15 cellular contexts compared by ENCODE assay signal in genomic region chr15:93331545-93332117, GRCh38.
DNase-seq lines count a peak whose midpoint lies in the region; ATAC-seq and TF ChIP-seq lines count a peak whose summit lies in the region.
"Had no signal": no experiment of that assay in that cellular context is flagged by ENCODE, and none has a peak within 500 bp of the region (broad histone marks: within the 10 kb centered on the region; RNA-seq: fewer than 3 reads in every experiment).

No MANE protein-coding gene starts in this region.

- no peak for TF ChIP-seq CTCF in nephron (IDR thresholded peaks at IDR 0.05; ENCODE audit: unreplicated experiment in 3 of 3)

- peak overlapping the region; percentile 12 to 39 (median 15) for H3K4me3 Mint-ChIP-seq in nephron
- no peak overlapping the region for H3K4me3 Mint-ChIP-seq in activated CD4-positive, alpha-beta T cell treated with anti-CD3 and anti-CD28 coated beads, Interleukin-2, amount 10 ng/mL, durations not matched to agents 24 days and 14 days
- H3K4me3 Mint-ChIP-seq: memory B cell; stimulated activated naive CD8-positive, alpha-beta T cell treated with anti-CD3 and anti-CD28 coated beads, Interleukin-15, Interleukin-2, amounts not matched to agents 100 ng/mL and 50 ng/mL, for 24 hours had no signal

- H3K27me3 Mint-ChIP-seq in nephron (ENCODE audit: low read depth) = peaks cover 37% of the 10 kb centered on the region
- peaks cover 27% of the 10 kb centered on the region for H3K27me3 Mint-ChIP-seq in activated CD4-positive, alpha-beta T cell treated with anti-CD3 and anti-CD28 coated beads, Interleukin-2, amount 10 ng/mL, durations not matched to agents 24 days and 14 days

- peak overlapping the region; percentile 89 to 92 (median 91) for H3K27ac Mint-ChIP-seq in nephron
- H3K27ac Mint-ChIP-seq in activated CD4-positive, alpha-beta T cell treated with anti-CD3 and anti-CD28 coated beads, Interleukin-2, amount 10 ng/mL, durations not matched to agents 24 days and 14 days = no peak overlapping the region
- H3K27ac Mint-ChIP-seq: memory B cell; stimulated activated naive CD8-positive, alpha-beta T cell treated with anti-CD3 and anti-CD28 coated beads, Interleukin-15, Interleukin-2, amounts not matched to agents 100 ng/mL and 50 ng/mL, for 24 hours had no signal

- no peaks in the 10 kb centered on the region for H3K4me1 ChIP-seq in effector memory CD4-positive, alpha-beta T cell (ENCODE audit: control insufficient read depth, insufficient read depth, low read length, poor library complexity, severe bottlenecking)

- peaks cover 38% of the 10 kb centered on the region for H3K4me1 Mint-ChIP-seq in nephron
- H3K4me1 Mint-ChIP-seq in activated CD4-positive, alpha-beta T cell treated with anti-CD3 and anti-CD28 coated beads, Interleukin-2, amount 10 ng/mL, durations not matched to agents 24 days and 14 days = no peaks in the 10 kb centered on the region

- H3K27me3 ChIP-seq in effector memory CD4-positive, alpha-beta T cell (replicated peaks; ENCODE audit: control insufficient read depth, insufficient read depth, low read length, poor library complexity, severe bottlenecking) = no peaks in the 10 kb centered on the region

- H3K36me3 Mint-ChIP-seq in nephron (ENCODE audit: low read depth) = no peaks in the 10 kb centered on the region
- H3K36me3 Mint-ChIP-seq in activated CD4-positive, alpha-beta T cell treated with anti-CD3 and anti-CD28 coated beads, Interleukin-2, amount 10 ng/mL, durations not matched to agents 24 days and 14 days (ENCODE audit: low read depth) = no peaks in the 10 kb centered on the region
- H3K36me3 Mint-ChIP-seq: memory B cell had no signal

- H3K36me3 ChIP-seq in effector memory CD4-positive, alpha-beta T cell (ENCODE audit: control insufficient read depth, insufficient read depth, low read length) = no peaks in the 10 kb centered on the region
- H3K36me3 ChIP-seq: heart right ventricle had no signal

- in situ Hi-C loops in G401 (cut with HindIII; ENCODE audit: low sequenced_read_pairs) = no loop called here

- intact Hi-C loops in activated CD4-positive, alpha-beta T cell treated with anti-CD3 and anti-CD28 coated beads, Interleukin-2, amount 10 ng/mL, durations not matched to agents 24 days and 14 days (cut with micrococcal nuclease) = loop anchor here (10.0 kb wide), 1 partner anchor 247 kb away; the partner anchor contains the start of gene RGMA

- no peak for ATAC-seq in SK-N-SH treated with all-trans-retinoic acid at 6 μM for 48 hours
- ATAC-seq: heart right ventricle had no signal

- DNase-seq in DMS53 (lab: John Stamatoyannopoulos, UW) = peak; percentile 49
- DNase-seq in Jurkat, Clone E6-1 (ENCODE audit: low read depth, low spot score) = peak; percentile 70
- no peak for DNase-seq in G401 (ENCODE audit: low spot score)
- DNase-seq in effector memory CD4-positive, alpha-beta T cell = no peak
- no peak for DNase-seq in NCI-H2196 (lab: John Stamatoyannopoulos, UW; ENCODE audit: unreplicated experiment)
- no peak for DNase-seq in activated CD4-positive, alpha-beta T cell treated with anti-CD3 and anti-CD28 coated beads, Interleukin-2, amount 10 ng/mL, durations not matched to agents 24 days and 14 days
- DNase-seq: activated naive CD4-positive, alpha-beta T cell; heart right ventricle; NCI-H187; stimulated activated CD4-positive, alpha-beta T cell treated with anti-CD3 and anti-CD28 coated beads, Interleukin-4, amount 100 ng/mL, for 4 hours had no signal

- no peak overlapping the region for H3K4me3 ChIP-seq in Jurkat, Clone E6-1 (ENCODE audit: low read length)
- no peak overlapping the region for H3K4me3 ChIP-seq in effector memory CD4-positive, alpha-beta T cell (ENCODE audit: insufficient read depth, low read depth, low read length, poor library complexity, severe bottlenecking)
- H3K4me3 ChIP-seq: heart right ventricle had no signal

- no peaks in the 10 kb centered on the region for H3K9me3 ChIP-seq in effector memory CD4-positive, alpha-beta T cell (ENCODE audit: control insufficient read depth, low read length)
- H3K9me3 ChIP-seq: heart right ventricle had no signal

- peaks cover 8% of the 10 kb centered on the region for H3K9me3 Mint-ChIP-seq in nephron
- no peaks in the 10 kb centered on the region for H3K9me3 Mint-ChIP-seq in activated CD4-positive, alpha-beta T cell treated with anti-CD3 and anti-CD28 coated beads, Interleukin-2, amount 10 ng/mL, durations not matched to agents 24 days and 14 days
- H3K9me3 Mint-ChIP-seq: memory B cell; stimulated activated naive CD8-positive, alpha-beta T cell treated with anti-CD3 and anti-CD28 coated beads, Interleukin-15, Interleukin-2, amounts not matched to agents 100 ng/mL and 50 ng/mL, for 24 hours had no signal

- H3K27ac ChIP-seq in effector memory CD4-positive, alpha-beta T cell (ENCODE audit: insufficient read depth, low read length, poor library complexity, severe bottlenecking) = no peak overlapping the region
- H3K27ac ChIP-seq: C4-2B, heart right ventricle had no signal

TF ChIP-seq in SK-N-SH treated with all-trans-retinoic acid at 6 μM for 48 hours, 23 proteins besides CTCF, POLR2A, EP300 and RAD21:
- TF ChIP-seq TCF4 (CRISPR knock-in tag; IDR thresholded peaks at IDR 0.05; ENCODE audit: borderline replicate concordance) = peak; percentile 38; the same call in 1 of the 2 replicates
- TF ChIP-seq ARNTL (CRISPR knock-in tag; IDR thresholded peaks at IDR 0.05; ENCODE audit: borderline replicate concordance, low read depth) = no peak
- no peak for TF ChIP-seq ZFP30 (CRISPR knock-in tag; IDR thresholded peaks at IDR 0.05)

Comparison
In these comparisons a context has a peak if more than half of its experiments do, and no peak if none do; other contexts are left out.
1. DNase-seq: peak in DMS53 (single experiment) and Jurkat, Clone E6-1 (single experiment); none in G401 (single experiment), effector memory CD4-positive, alpha-beta T cell (0 of 3), NCI-H2196 (single experiment) and activated CD4-positive, alpha-beta T cell treated with anti-CD3 and anti-CD28 coated beads, Interleukin-2, amount 10 ng/mL, durations not matched to agents 24 days and 14 days (single experiment).